Comparison of ENCODE assay signal across 8 cellular contexts in the genomic region with DNA sequence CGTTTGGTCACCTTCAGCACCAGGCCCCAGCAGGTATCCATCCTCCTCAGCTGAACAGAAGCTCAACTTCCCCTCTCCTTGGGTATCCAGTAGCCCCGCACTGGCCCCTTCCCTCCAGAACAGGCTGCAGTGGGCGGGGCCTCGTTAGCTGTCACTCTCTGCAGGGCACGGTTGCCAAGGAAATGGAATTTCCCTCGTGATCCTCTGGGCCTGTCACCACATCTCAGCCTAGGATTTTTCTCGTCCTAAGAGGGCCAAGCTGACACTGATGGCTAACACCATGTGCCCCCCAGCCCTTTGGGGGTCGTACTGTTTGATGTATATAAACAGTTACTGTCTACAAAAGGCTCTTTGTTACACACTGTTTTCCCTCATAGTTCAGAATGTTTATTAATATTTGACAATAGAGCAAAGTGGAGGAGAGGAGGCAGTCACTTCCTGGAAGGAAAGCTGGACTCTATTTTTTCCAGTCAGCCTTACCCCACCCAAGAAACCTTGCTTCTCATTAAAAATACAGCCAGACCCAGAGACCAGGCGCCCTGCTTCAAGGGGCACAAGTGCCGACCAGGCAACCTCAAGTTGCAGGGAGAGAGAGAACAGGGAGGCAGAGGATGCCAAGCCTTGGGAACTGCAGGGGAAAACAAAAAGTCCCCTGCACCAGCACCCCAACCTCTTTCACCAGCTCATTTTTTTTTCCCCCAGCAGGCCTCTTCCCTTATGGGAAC. TPM values are rescaled to one million over a fixed set of nuclear protein-coding genes. Genes with fewer than 3 reads are reported as not detected.
A peak's percentile ranks its signal among the peaks of the same experiment; 100 is the strongest.
DNase-seq lines count a peak whose midpoint lies in the region; ATAC-seq, FAIRE-seq and TF ChIP-seq lines count a peak whose summit lies in the region.

No MANE protein-coding gene starts in this region.

- no TSS peak for BruUV-seq in HepG2 (replicated peaks; lab: Mats Ljungman, UMichigan)

- ATAC-seq in HG03442 (IDR thresholded peaks at IDR 0.05; ENCODE audit: unreplicated experiment) (peak; percentile 75), HepG2 (peak; percentile 72), upper lobe of left lung (ENCODE audit: low FRiP score in 2 of 2) (peak; percentile 52 to 68)

- DNase-seq in NCI-H1694 treated with DMSO at 0.1 percent for 48 hours (lab: John Stamatoyannopoulos, UW) (peak; percentile 6), NCI-H1694 (lab: John Stamatoyannopoulos, UW) (no peak), brain microvascular endothelial cell (peak; percentile 22), HepG2 (ENCODE audit: low spot score) (no peak), upper lobe of left lung (peak in 1 of 2 donors; percentile 39), erythroblast (lab: John Stamatoyannopoulos, UW) (no peak), Kasumi-1 (lab: John Stamatoyannopoulos, UW) (no peak)

- no peak overlapping the region for H3K4me3 ChIP-seq in brain microvascular endothelial cell (ENCODE audit: low read depth, low read length)
- H3K4me3 ChIP-seq in HepG2 (replicated peaks in 1 of 3; ENCODE audit: insufficient read depth in 1 of 3, low read depth in 2 of 3, low read length in 3 of 3), result no peak overlapping the region
- H3K4me3 ChIP-seq in upper lobe of left lung, result no peak overlapping the region

- H3K4me2 ChIP-seq in HepG2 (ENCODE audit: low read depth, low read length), result peak overlapping the region; percentile 41; the same call in 1 of the 2 replicates

- TF ChIP-seq CTCF in brain microvascular endothelial cell (IDR thresholded peaks at IDR 0.05; ENCODE audit: low read depth, low read length, missing control alignments) (no peak), HepG2 (CRISPR knock-in tag; IDR thresholded peaks at IDR 0.05) (no peak), upper lobe of left lung (IDR thresholded peaks at IDR 0.05) (no peak)

- CTCF ChIA-PET in HepG2 (lab: Yijun Ruan, JAX; ENCODE audit: low intra/inter-chr PET ratio, low total read pairs), result no interaction called here

- TF ChIP-seq RAD21 in HepG2 (CRISPR knock-in tag; IDR thresholded peaks at IDR 0.05), result no peak

- 1% methylated on average over 9 of the region's 10 CpGs for WGBS in HepG2 (ENCODE audit: low lambda C conversion rate)
- WGBS in upper lobe of left lung, 2 donors, result 16 to 21% methylated on average over 8 to 10 of the region's 10 CpGs

- TF ChIP-seq POLR2A in HepG2 (IDR thresholded peaks at IDR 0.05; ENCODE audit: insufficient read depth in 1 of 2, low read depth in 2 of 2, low read length in 2 of 2) (no peak), upper lobe of left lung (IDR thresholded peaks at IDR 0.05) (no peak), erythroblast (IDR thresholded peaks at IDR 0.05; ENCODE audit: low read length) (no peak)

- no peak overlapping the region for H3K9ac ChIP-seq in HepG2 (ENCODE audit: insufficient read depth, low read depth, low read length)

- H4K20me1 ChIP-seq in HepG2 (ENCODE audit: insufficient read depth, low read length), result no peaks in the 10 kb centered on the region

- in situ Hi-C loops in brain microvascular endothelial cell (cut with HindIII; ENCODE audit: low pct_ligation_motif_present, low sequenced_read_pairs), result no loop called here
- in situ Hi-C loops in HepG2 (cut with HindIII; ENCODE audit: extremely low pct_ligation_motif_present, low pct_unique_long_range_greater_than_20kb), result no loop called here

- no peaks in the 10 kb centered on the region for H3K9me3 ChIP-seq in HepG2 (ENCODE audit: low read length)
- no peaks in the 10 kb centered on the region for H3K9me3 ChIP-seq in upper lobe of left lung

- POLR2A ChIA-PET in HepG2 (lab: Yijun Ruan, JAX), result no interaction called here

- no peak overlapping the region for H2AFZ ChIP-seq in HepG2 (ENCODE audit: low read length)

- intact Hi-C loops in HepG2 (cut with micrococcal nuclease; ENCODE audit: unreplicated experiment), result loop anchor here (2.0 kb wide), 1 partner anchor 29 kb away; no protein-coding TSS in a partner anchor

- H3K4me1 ChIP-seq in HepG2 (ENCODE audit: insufficient read depth, low read length) (peaks cover 8% of the 10 kb centered on the region), upper lobe of left lung (peaks cover 12 to 19% (median 17%) of the 10 kb centered on the region in 4 donors)

- TF ChIP-seq EP300 in HepG2 (IDR thresholded peaks at IDR 0.05; ENCODE audit: low read depth in 2 of 2, low read length in 2 of 2), result no peak
- no peak for TF ChIP-seq EP300 in HepG2 (CRISPR knock-in tag; IDR thresholded peaks at IDR 0.05; ENCODE audit: borderline replicate concordance)
- TF ChIP-seq EP300 in upper lobe of left lung (IDR thresholded peaks at IDR 0.05), result no peak

- H3K27ac ChIP-seq in brain microvascular endothelial cell (no peak overlapping the region), HepG2 (ENCODE audit: extremely low read length, insufficient read depth, low read length) (no peak overlapping the region), upper lobe of left lung (peak overlapping the region; percentile 40 to 59 (median 52))

- no peaks in the 10 kb centered on the region for H3K27me3 ChIP-seq in brain microvascular endothelial cell (replicated peaks)
- H3K27me3 ChIP-seq in HepG2 (ENCODE audit: control insufficient read depth in 1 of 2, insufficient read depth in 2 of 2, low read length in 2 of 2), result peaks cover 0 to 3% of the 10 kb centered on the region in 2 experiments; a peak in 2 of 5 replicates
- no peaks in the 10 kb centered on the region for H3K27me3 ChIP-seq in upper lobe of left lung

- no peaks in the 10 kb centered on the region for H3K79me2 ChIP-seq in HepG2 (ENCODE audit: insufficient read depth, low read length)

- FAIRE-seq in HepG2 (lab: Jason Lieb, UNC), result no peak

- no peaks in the 10 kb centered on the region for H3K36me3 ChIP-seq in brain microvascular endothelial cell (replicated peaks)
- H3K36me3 ChIP-seq in HepG2 (replicated peaks in 1 of 2; ENCODE audit: control insufficient read depth in 1 of 2, insufficient read depth in 2 of 2, low read length in 2 of 2), result no peaks in the 10 kb centered on the region
- peaks cover 0 to 4% (median 0%) of the 10 kb centered on the region in 4 donors for H3K36me3 ChIP-seq in upper lobe of left lung

TF ChIP-seq in HepG2, 621 proteins besides CTCF, POLR2A, EP300 and RAD21:
- TF ChIP-seq PBX2 (CRISPR knock-in tag; IDR thresholded peaks at IDR 0.05), result peak; percentile 68
- no peak for TF ChIP-seq ZNF160 (CRISPR knock-in tag; IDR thresholded peaks at IDR 0.05)

RNA-seq across cellular contexts. Expression of gene FEZ1, which starts 44.5 kb away (rescaled TPM):
- total RNA-seq in HepG2 (2016; rRNA removed; fragmentation: Illumina TruSeq; extraction: Trizol) (not detected in 2 replicates), upper lobe of left lung (10 to 100 TPM; 12.8 to 35.3 (median 19.8) TPM)
- not detected in 2 replicates for total RNA-seq in HepG2 (2016; cell fraction: cytosol; rRNA removed; fragmentation: Illumina TruSeq; extraction: Trizol; ENCODE audit: low read depth)
- not detected in 2 replicates for total RNA-seq in HepG2 (2016; cell fraction: insoluble cytoplasmic fraction; rRNA removed; fragmentation: Illumina TruSeq; extraction: Trizol)
- not detected in 2 replicates for total RNA-seq in HepG2 (2016; cell fraction: membrane; rRNA removed; fragmentation: Illumina TruSeq; extraction: Trizol)
- not detected in 2 replicates for total RNA-seq in HepG2 (2016; cell fraction: nucleus; rRNA removed; fragmentation: Illumina TruSeq; extraction: Trizol)
- polyA plus RNA-seq in HepG2 (2011; rRNA removed), result not detected in 2 replicates
- not detected in 2 replicates for polyA plus RNA-seq in HepG2 (2011; cell fraction: cytosol; rRNA removed)
- polyA plus RNA-seq in HepG2 (2011; cell fraction: nucleus; rRNA removed), result not detected in 2 replicates
- 0.33 TPM in 1 of 2 replicates, not detected in the other for polyA plus RNA-seq in HepG2 (2012)
- polyA plus RNA-seq in HepG2 (2016; cell fraction: cytosol; fragmentation: Illumina TruSeq; extraction: Trizol; ENCODE audit: low read depth), result not detected in 2 replicates
- polyA plus RNA-seq in HepG2 (2016; cell fraction: insoluble cytoplasmic fraction; fragmentation: Illumina TruSeq; extraction: Trizol; ENCODE audit: low read depth), result not detected in 2 replicates
- polyA plus RNA-seq in HepG2 (2016; cell fraction: membrane; fragmentation: Illumina TruSeq; extraction: Trizol; ENCODE audit: low read depth), result not detected in 2 replicates
- not detected in 2 replicates for polyA plus RNA-seq in HepG2 (2016; cell fraction: nucleus; fragmentation: Illumina TruSeq; extraction: Trizol; ENCODE audit: insufficient read depth, low read depth)
- 0.44 TPM in 1 of 2 replicates, not detected in the other for polyA minus RNA-seq in HepG2 (2011; rRNA and poly(A)+ RNA removed; ENCODE audit: low replicate concordance)
- polyA minus RNA-seq in HepG2 (2011; cell fraction: cytosol; rRNA and poly(A)+ RNA removed), result not detected in 2 replicates
- not detected in 2 replicates for polyA minus RNA-seq in HepG2 (2011; cell fraction: nucleus; rRNA and poly(A)+ RNA removed)

Comparison
In these comparisons a context has a peak if more than half of its experiments do, and no peak if none do; other contexts are left out.
1. DNase-seq: peak in NCI-H1694 treated with DMSO at 0.1 percent for 48 hours (single experiment) and brain microvascular endothelial cell (single experiment); none in NCI-H1694 (single experiment), HepG2 (single experiment), erythroblast (0 of 2) and Kasumi-1 (0 of 2).
2. H3K27ac ChIP-seq: peak in upper lobe of left lung (4 of 4); none in brain microvascular endothelial cell (single experiment) and HepG2 (single experiment).
3. RNA of gene FEZ1, which starts 44.5 kb away (total RNA-seq): 12.8 to 35.3 TPM in upper lobe of left lung; not detected in HepG2; every median in the first group is over 10 times any median in the second.
4. Peak in every context shown above with its lines, with median percentiles within 50 percentile points of each other: ATAC-seq.